Comparison of ENCODE assay signal across 27 cellular contexts in the genomic region with DNA sequence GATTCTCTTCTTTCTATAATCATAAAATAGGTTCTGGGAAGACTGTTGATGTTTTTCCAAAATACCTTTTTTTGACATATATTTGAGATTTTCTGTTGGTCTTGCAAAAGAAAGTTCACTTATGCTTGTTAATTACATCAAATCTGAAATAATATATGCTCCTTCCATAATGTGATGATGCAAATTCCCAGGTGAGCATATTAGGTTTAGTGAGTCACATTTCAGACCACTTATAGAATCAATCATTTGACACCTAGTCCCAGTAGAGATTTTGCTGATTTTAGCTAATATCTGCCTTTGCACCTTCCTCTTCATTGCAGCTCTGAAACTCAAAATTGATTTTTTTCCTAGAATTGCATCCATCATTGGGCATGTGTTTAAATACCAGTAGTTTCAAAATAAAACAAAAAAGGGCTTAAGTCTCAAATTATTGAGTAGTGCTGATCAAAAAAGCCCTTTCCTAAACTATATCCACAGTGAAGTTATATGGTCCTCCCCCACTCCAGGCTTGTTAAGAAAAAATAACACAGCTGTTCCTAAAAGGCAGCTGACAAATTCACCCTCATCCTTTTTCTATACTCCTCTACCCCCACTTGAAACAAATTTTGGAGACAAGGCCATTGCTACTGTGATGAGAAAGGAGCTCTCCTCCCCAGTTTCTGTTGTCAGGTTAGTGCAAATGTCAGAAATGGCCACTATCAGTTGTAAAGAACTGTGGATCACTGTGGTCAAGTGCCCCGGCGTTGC.
"Had no signal": no experiment of that assay in that cellular context is flagged by ENCODE, and none has a peak within 500 bp of the region (broad histone marks: within the 10 kb centered on the region; RNA-seq: fewer than 3 reads in every experiment).

No MANE protein-coding gene starts in this region.

- H3K27me3 Mint-ChIP-seq: activated B cell treated with CpG ODN at 0.5 μM for 24 hours; activated naive CD8-positive, alpha-beta T cell treated with anti-CD3 and anti-CD28 coated beads for 36 hours had no signal

- H3K27ac ChIP-seq: body of pancreas, dorsolateral prefrontal cortex, epithelial cell of prostate, neutrophil, skin epidermis, thoracic aorta, upper lobe of left lung had no signal

- H3K27ac Mint-ChIP-seq: activated B cell treated with CpG ODN at 0.5 μM for 24 hours; activated naive CD8-positive, alpha-beta T cell treated with anti-CD3 and anti-CD28 coated beads for 36 hours; endodermal cell; mesothelial cell of epicardium had no signal

- DNase-seq: activated B cell treated with CpG ODN at 0.5 μM for 24 hours; activated CD4-positive, alpha-beta T cell treated with anti-CD3 and anti-CD28 coated beads for 48 hours; activated CD8-positive, alpha-beta memory T cell treated with anti-CD3 and anti-CD28 coated beads, Interleukin-2, amount 50 U/mL, for 4 hours; activated gamma-delta T cell; activated naive CD8-positive, alpha-beta T cell treated with anti-CD3 and anti-CD28 coated beads for 36 hours; activated T-cell treated with anti-CD3 and anti-CD28 coated beads, Interleukin-2, amount 50 U/mL, for 48 hours; amygdala; body of pancreas; caudate nucleus; dorsolateral prefrontal cortex; endodermal cell; foreskin fibroblast; hypothalamus; islet precursor cell; left colon; stimulated activated CD4-positive, alpha-beta T cell treated with anti-CD3 and anti-CD28 coated beads, Interleukin-15, amount 100 ng/mL, for 24 hours; stimulated activated CD4-positive, alpha-beta T cell treated with anti-CD3 and anti-CD28 coated beads, Interleukin-2, amount 100 ng/mL, for 48 hours; T-helper 1 cell; T-helper 9 cell; upper lobe of left lung had no signal

- H3K4me3 ChIP-seq: body of pancreas, dorsolateral prefrontal cortex, lung, skin epidermis, thoracic aorta, upper lobe of left lung had no signal

- H3K27me3 ChIP-seq: body of pancreas, dorsolateral prefrontal cortex, neutrophil, upper lobe of left lung had no signal

- FAIRE-seq: colon had no signal

- ATAC-seq: body of pancreas, left colon had no signal

- H3K9me3 ChIP-seq: body of pancreas, neutrophil, thoracic aorta, upper lobe of left lung had no signal

- H3K4me3 Mint-ChIP-seq: activated B cell treated with CpG ODN at 0.5 μM for 24 hours; activated naive CD8-positive, alpha-beta T cell treated with anti-CD3 and anti-CD28 coated beads for 36 hours; endodermal cell; mesothelial cell of epicardium had no signal

- H3K9me3 Mint-ChIP-seq: activated B cell treated with CpG ODN at 0.5 μM for 24 hours; activated naive CD8-positive, alpha-beta T cell treated with anti-CD3 and anti-CD28 coated beads for 36 hours; endodermal cell; mesothelial cell of epicardium had no signal
